Comparison of ENCODE assay signal across 21 cellular contexts in genomic region chr12:38776657-38777056, GRCh38.
"Had no signal": no experiment of that assay in that cellular context is flagged by ENCODE, and none has a peak within 500 bp of the region (broad histone marks: within the 10 kb centered on the region; RNA-seq: fewer than 3 reads in every experiment).

No MANE protein-coding gene starts in this region.

- FAIRE-seq: keratinocyte, TTC549 had no signal

- H3K4me3 ChIP-seq: body of pancreas, colonic mucosa, lower lobe of right lung, pancreas, right lobe of liver, smooth muscle cell, stomach had no signal

- H3K36me3 ChIP-seq: colonic mucosa, lower lobe of right lung, neutrophil, pancreas, right lobe of liver had no signal

- DNase-seq: activated CD4-positive, alpha-beta memory T cell treated with anti-CD3 and anti-CD28 coated beads, Interleukin-2, amount 10 ng/mL, durations not matched to agents 7 days and 5 days; activated CD8-positive, alpha-beta memory T cell treated with anti-CD3 and anti-CD28 coated beads, Interleukin-2, amount 10 ng/mL, durations not matched to agents 7 days and 5 days; activated naive CD4-positive, alpha-beta T cell; activated naive CD8-positive, alpha-beta T cell treated with anti-CD3 and anti-CD28 coated beads, Interleukin-2, amount 10 ng/mL, durations not matched to agents 7 days and 5 days; body of pancreas; central memory CD4-positive, alpha-beta T cell; colonic mucosa; foreskin melanocyte; glutamatergic neuron; hypothalamus; lower lobe of right lung; natural killer cell; pancreas; right lobe of liver; stimulated activated CD4-positive, alpha-beta T cell treated with anti-CD3 and anti-CD28 coated beads, Interleukin-4, amount 100 ng/mL, for 1 hour; stomach; trophoblast cell had no signal

- H3K27me3 ChIP-seq: body of pancreas, colonic mucosa, neutrophil, pancreas, right lobe of liver, stomach had no signal
